9 cellular contexts compared by ENCODE assay signal in the genomic region with DNA sequence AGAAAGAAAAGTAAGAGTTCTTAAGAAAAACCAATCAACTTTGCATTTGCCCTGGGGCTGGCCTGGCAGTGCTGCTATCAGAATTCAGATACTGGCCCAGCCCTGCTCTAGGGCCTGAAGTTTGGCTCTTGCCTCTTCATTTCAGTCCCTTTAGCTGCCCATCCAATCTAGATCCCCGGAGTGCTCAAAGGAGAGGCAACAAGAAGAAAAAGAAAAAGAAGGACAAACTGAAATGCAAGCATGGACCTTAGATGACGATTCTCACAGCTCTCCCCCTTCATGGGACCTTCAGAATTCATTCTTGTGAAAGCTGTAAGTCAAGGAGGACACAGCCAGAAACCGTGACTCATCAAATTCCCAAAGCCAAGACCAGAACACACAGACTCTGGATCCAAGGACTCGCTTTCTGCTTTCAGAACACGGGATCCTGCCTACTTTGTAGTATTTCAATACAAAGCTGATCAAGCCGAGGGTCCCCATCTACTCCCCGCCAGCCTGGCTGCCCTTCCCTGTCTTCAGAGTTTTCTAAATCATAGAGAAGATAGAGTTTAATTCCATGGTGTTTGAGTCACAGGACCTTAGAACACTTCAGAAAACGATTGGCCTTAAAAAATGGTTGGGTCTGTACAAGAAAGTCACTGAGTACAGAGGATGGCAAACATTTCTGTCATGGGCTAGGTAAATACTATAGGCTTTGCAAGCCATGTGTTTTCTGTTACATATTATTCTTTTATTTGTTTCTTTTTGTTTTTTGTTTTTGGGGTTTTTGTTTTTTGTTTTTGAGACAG.
DNase-seq lines count a peak whose midpoint lies in the region; ATAC-seq and TF ChIP-seq lines count a peak whose summit lies in the region.
"Had no signal": no experiment of that assay in that cellular context is flagged by ENCODE, and none has a peak within 500 bp of the region (broad histone marks: within the 10 kb centered on the region; RNA-seq: fewer than 3 reads in every experiment).

No MANE protein-coding gene starts in this region.

- TF ChIP-seq CTCF in 22Rv1 (IDR thresholded peaks at IDR 0.05), result no peak

- H3K4me1 ChIP-seq in mucosa of stomach (ENCODE audit: control insufficient read depth, insufficient read depth, low read length), result peaks cover 28% of the 10 kb centered on the region

- peak overlapping the region; percentile 43 for H3K9ac ChIP-seq in mucosa of stomach (ENCODE audit: low read length)

- H3K9me3 Mint-ChIP-seq in activated CD4-positive, alpha-beta memory T cell treated with anti-CD3 and anti-CD28 coated beads, Interleukin-2, amount 10 ng/mL, durations not matched to agents 7 days and 5 days, result no peaks in the 10 kb centered on the region

- DNase-seq in NCI-H460 (ENCODE audit: extremely low read depth, low read depth) (peak; percentile 80), NK-92 (lab: John Stamatoyannopoulos, UW; ENCODE audit: unreplicated experiment) (no peak)
- no peak for DNase-seq in activated CD4-positive, alpha-beta memory T cell treated with anti-CD3 and anti-CD28 coated beads, Interleukin-2, amount 10 ng/mL, durations not matched to agents 7 days and 5 days
- DNase-seq: CD4-positive, CD25-positive, alpha-beta regulatory T cell had no signal

- H3K36me3 ChIP-seq in mucosa of stomach (ENCODE audit: control insufficient read depth, insufficient read depth, low read length), result no peaks in the 10 kb centered on the region

- no peaks in the 10 kb centered on the region for H3K27me3 ChIP-seq in mucosa of stomach (ENCODE audit: control insufficient read depth, insufficient read depth, low read length)

- peak; percentile 71 for ATAC-seq in esophagus mucosa
- ATAC-seq in HG02678 (IDR thresholded peaks at IDR 0.05; ENCODE audit: unreplicated experiment), result no peak
- ATAC-seq in HG03139 (IDR thresholded peaks at IDR 0.05; ENCODE audit: unreplicated experiment), result no peak

- POLR2A ChIA-PET in activated CD4-positive, alpha-beta memory T cell treated with anti-CD3 and anti-CD28 coated beads, Interleukin-2, amount 10 ng/mL, durations not matched to agents 7 days and 5 days (lab: Charles Lee), result interaction anchor here (0.6 kb wide), 1 partner anchor 24 kb away, joined by 3 read pairs; no protein-coding TSS in a partner anchor

- H3K4me3 Mint-ChIP-seq in activated CD4-positive, alpha-beta memory T cell treated with anti-CD3 and anti-CD28 coated beads, Interleukin-2, amount 10 ng/mL, durations not matched to agents 7 days and 5 days, result no peak overlapping the region
- H3K4me3 Mint-ChIP-seq: CD4-positive, CD25-positive, alpha-beta regulatory T cell had no signal

- no peak overlapping the region for H3K4me3 ChIP-seq in mucosa of stomach (ENCODE audit: low read length)

- no peaks in the 10 kb centered on the region for H3K9me3 ChIP-seq in mucosa of stomach (ENCODE audit: control insufficient read depth, low read length)

- peak overlapping the region; percentile 91 for H3K27ac ChIP-seq in 22Rv1

- H3K27me3 Mint-ChIP-seq in activated CD4-positive, alpha-beta memory T cell treated with anti-CD3 and anti-CD28 coated beads, Interleukin-2, amount 10 ng/mL, durations not matched to agents 7 days and 5 days, result peaks cover under 1% of the 10 kb centered on the region

- CTCF ChIA-PET in activated CD4-positive, alpha-beta memory T cell treated with anti-CD3 and anti-CD28 coated beads, Interleukin-2, amount 10 ng/mL, durations not matched to agents 7 days and 5 days (lab: Charles Lee), result interaction anchor here (0.8 kb wide), 1 partner anchor 396 kb away, joined by 4 read pairs; no protein-coding TSS in a partner anchor

- no peaks in the 10 kb centered on the region for H3K36me3 Mint-ChIP-seq in activated CD4-positive, alpha-beta memory T cell treated with anti-CD3 and anti-CD28 coated beads, Interleukin-2, amount 10 ng/mL, durations not matched to agents 7 days and 5 days (ENCODE audit: low read depth)
- H3K36me3 Mint-ChIP-seq: CD4-positive, CD25-positive, alpha-beta regulatory T cell had no signal

- H3K4me1 Mint-ChIP-seq in activated CD4-positive, alpha-beta memory T cell treated with anti-CD3 and anti-CD28 coated beads, Interleukin-2, amount 10 ng/mL, durations not matched to agents 7 days and 5 days, result no peaks in the 10 kb centered on the region

- H3K27ac Mint-ChIP-seq in activated CD4-positive, alpha-beta memory T cell treated with anti-CD3 and anti-CD28 coated beads, Interleukin-2, amount 10 ng/mL, durations not matched to agents 7 days and 5 days, result no peak overlapping the region
